ENCODE assay signal across 38 cellular contexts in genomic region chr15:65963358-65963757, GRCh38.
"Had no signal": no experiment of that assay in that cellular context is flagged by ENCODE, and none has a peak within 500 bp of the region (broad histone marks: within the 10 kb centered on the region; RNA-seq: fewer than 3 reads in every experiment).

No MANE protein-coding gene starts in this region.

- H3K4me1 Mint-ChIP-seq: activated B cell treated with CpG ODN at 0.5 μM for 24 hours; activated CD4-positive, alpha-beta memory T cell treated with anti-CD3 and anti-CD28 coated beads, Interleukin-2, amount 10 ng/mL, durations not matched to agents 7 days and 5 days; activated CD4-positive, alpha-beta T cell treated with anti-CD3 and anti-CD28 coated beads for 36 hours; activated CD4-positive, alpha-beta T cell treated with anti-CD3 and anti-CD28 coated beads, Interleukin-2, amount 10 ng/mL, durations not matched to agents 7 days and 5 days; activated CD8-positive, alpha-beta memory T cell treated with anti-CD3 and anti-CD28 coated beads, Interleukin-2, amount 10 ng/mL, durations not matched to agents 7 days and 5 days; activated naive CD4-positive, alpha-beta T cell treated with anti-CD3 and anti-CD28 coated beads, Interleukin-2, amount 10 ng/mL, durations not matched to agents 7 days and 5 days; activated naive CD4-positive, alpha-beta T cell treated with anti-CD3 and anti-CD28 coated beads, Interleukin-2, amount 50 U/mL, for 24 hours; activated naive CD8-positive, alpha-beta T cell treated with anti-CD3 and anti-CD28 coated beads, Interleukin-2, amount 10 ng/mL, durations not matched to agents 7 days and 5 days; activated naive CD8-positive, alpha-beta T cell treated with anti-CD3 and anti-CD28 coated beads, Interleukin-2, amount 50 U/mL, for 24 hours; central memory CD8-positive, alpha-beta T cell had no signal

- H3K27ac Mint-ChIP-seq: activated B cell treated with CpG ODN at 0.5 μM for 24 hours; activated CD4-positive, alpha-beta memory T cell treated with anti-CD3 and anti-CD28 coated beads, Interleukin-2, amount 10 ng/mL, durations not matched to agents 7 days and 5 days; activated CD4-positive, alpha-beta T cell treated with anti-CD3 and anti-CD28 coated beads for 36 hours; activated CD4-positive, alpha-beta T cell treated with anti-CD3 and anti-CD28 coated beads, Interleukin-2, amount 10 ng/mL, durations not matched to agents 7 days and 5 days; activated CD8-positive, alpha-beta memory T cell treated with anti-CD3 and anti-CD28 coated beads, Interleukin-2, amount 10 ng/mL, durations not matched to agents 7 days and 5 days; activated CD8-positive, alpha-beta T cell treated with anti-CD3 and anti-CD28 coated beads, Interleukin-2, amount 10 ng/mL, durations not matched to agents 7 days and 5 days; activated naive CD4-positive, alpha-beta T cell treated with anti-CD3 and anti-CD28 coated beads, Interleukin-2, amount 10 ng/mL, durations not matched to agents 7 days and 5 days; activated naive CD4-positive, alpha-beta T cell treated with anti-CD3 and anti-CD28 coated beads, Interleukin-2, amount 50 U/mL, for 24 hours; activated naive CD8-positive, alpha-beta T cell; activated naive CD8-positive, alpha-beta T cell treated with anti-CD3 and anti-CD28 coated beads, Interleukin-2, amount 10 ng/mL, durations not matched to agents 7 days and 5 days; activated naive CD8-positive, alpha-beta T cell treated with anti-CD3 and anti-CD28 coated beads, Interleukin-2, amount 50 U/mL, for 24 hours; activated T-cell treated with anti-CD3 and anti-CD28 coated beads, Interleukin-2, amount 50 U/mL, for 24 hours; activated T-helper 2 cell treated with anti-CD3 and anti-CD28 coated beads, Interferon-gamma antibody, Interleukin-2, Interleukin-4, amounts not matched to agents 10 μg/mL and 5 μg/mL and 100 μg/mL, durations not matched to agents 14 hours and 24 hours and 36 hours; brain; T-helper 1 cell treated with Interleukin-12 subunit alpha and Interleukin-12 subunit beta and Interleukin-4 antibody, amounts not matched to agents 30 μg/mL and 1 μg/mL, for 36 hours; T-helper 2 cell treated with Interferon-gamma antibody and Interleukin-4, amounts not matched to agents 5 μg/mL and 100 μg/mL, for 36 hours had no signal

- H3K27ac ChIP-seq: ascending aorta, cardiac muscle cell, VCaP had no signal

- FAIRE-seq: bronchial epithelial cell, TTC549 had no signal

- H3K4me3 Mint-ChIP-seq: activated B cell treated with CpG ODN at 0.5 μM for 24 hours; activated CD4-positive, alpha-beta memory T cell treated with anti-CD3 and anti-CD28 coated beads, Interleukin-2, amount 10 ng/mL, durations not matched to agents 7 days and 5 days; activated CD4-positive, alpha-beta T cell treated with anti-CD3 and anti-CD28 coated beads for 36 hours; activated CD4-positive, alpha-beta T cell treated with anti-CD3 and anti-CD28 coated beads, Interleukin-2, amount 10 ng/mL, durations not matched to agents 7 days and 5 days; activated CD8-positive, alpha-beta memory T cell treated with anti-CD3 and anti-CD28 coated beads, Interleukin-2, amount 10 ng/mL, durations not matched to agents 7 days and 5 days; activated CD8-positive, alpha-beta T cell treated with anti-CD3 and anti-CD28 coated beads, Interleukin-2, amount 10 ng/mL, durations not matched to agents 7 days and 5 days; activated naive CD4-positive, alpha-beta T cell treated with anti-CD3 and anti-CD28 coated beads, Interleukin-2, amount 10 ng/mL, durations not matched to agents 7 days and 5 days; activated naive CD4-positive, alpha-beta T cell treated with anti-CD3 and anti-CD28 coated beads, Interleukin-2, amount 50 U/mL, for 24 hours; activated naive CD8-positive, alpha-beta T cell; activated naive CD8-positive, alpha-beta T cell treated with anti-CD3 and anti-CD28 coated beads, Interleukin-2, amount 10 ng/mL, durations not matched to agents 7 days and 5 days; activated naive CD8-positive, alpha-beta T cell treated with anti-CD3 and anti-CD28 coated beads, Interleukin-2, amount 50 U/mL, for 24 hours; activated T-cell treated with anti-CD3 and anti-CD28 coated beads, Interleukin-2, amount 50 U/mL, for 24 hours; brain; central memory CD8-positive, alpha-beta T cell; T-helper 1 cell treated with Interleukin-12 subunit alpha and Interleukin-12 subunit beta and Interleukin-4 antibody, amounts not matched to agents 30 μg/mL and 1 μg/mL, for 36 hours; T-helper 2 cell treated with Interferon-gamma antibody and Interleukin-4, amounts not matched to agents 5 μg/mL and 100 μg/mL, for 36 hours had no signal

- DNase-seq: activated B cell treated with CpG ODN at 0.5 μM for 24 hours; activated CD4-positive, alpha-beta memory T cell treated with anti-CD3 and anti-CD28 coated beads, Interleukin-2, amount 10 ng/mL, durations not matched to agents 7 days and 5 days; activated CD4-positive, alpha-beta T cell treated with anti-CD3 and anti-CD28 coated beads for 1 hour; activated CD4-positive, alpha-beta T cell treated with anti-CD3 and anti-CD28 coated beads for 36 hours; activated CD4-positive, alpha-beta T cell treated with anti-CD3 and anti-CD28 coated beads for 48 hours; activated CD4-positive, alpha-beta T cell treated with anti-CD3 and anti-CD28 coated beads, Interleukin-2, amount 10 ng/mL, durations not matched to agents 7 days and 5 days; activated CD4-positive, alpha-beta T cell treated with anti-CD3 and anti-CD28 coated beads, Interleukin-2, amount 50 U/mL, for 48 hours; activated CD8-positive, alpha-beta memory T cell treated with anti-CD3 and anti-CD28 coated beads for 24 hours; activated CD8-positive, alpha-beta memory T cell treated with anti-CD3 and anti-CD28 coated beads, Interleukin-2, amount 10 ng/mL, durations not matched to agents 7 days and 5 days; activated CD8-positive, alpha-beta memory T cell treated with anti-CD3 and anti-CD28 coated beads, Interleukin-2, amount 50 U/mL, for 48 hours; activated CD8-positive, alpha-beta T cell treated with anti-CD3 and anti-CD28 coated beads, Interleukin-2, amount 10 ng/mL, durations not matched to agents 7 days and 5 days; activated effector memory CD4-positive, alpha-beta T cell treated with Interleukin-2 at 50 U/mL for 16 hours; activated gamma-delta T cell; activated naive CD4-positive, alpha-beta T cell treated with anti-CD3 and anti-CD28 coated beads, Interleukin-2, amount 10 ng/mL, durations not matched to agents 7 days and 5 days; activated naive CD4-positive, alpha-beta T cell treated with Interleukin-2 at 50 U/mL for 16 hours; activated naive CD8-positive, alpha-beta T cell treated with anti-CD3 and anti-CD28 coated beads, Interleukin-2, amount 10 ng/mL, durations not matched to agents 7 days and 5 days; activated naive CD8-positive, alpha-beta T cell treated with anti-CD3 and anti-CD28 coated beads, Interleukin-2, amount 50 U/mL, for 24 hours; activated T-cell treated with anti-CD3 and anti-CD28 coated beads, Interleukin-2, amount 50 U/mL, for 24 hours; activated T-cell treated with anti-CD3 and anti-CD28 coated beads, Interleukin-2, amount 50 U/mL, for 48 hours; amygdala; anterior cingulate cortex; caudate nucleus; cerebellar nuclear complex; T-helper 2 cell; T-helper 9 cell had no signal

- H3K9me3 Mint-ChIP-seq: activated B cell treated with CpG ODN at 0.5 μM for 24 hours; activated CD4-positive, alpha-beta memory T cell treated with anti-CD3 and anti-CD28 coated beads, Interleukin-2, amount 10 ng/mL, durations not matched to agents 7 days and 5 days; activated CD4-positive, alpha-beta T cell treated with anti-CD3 and anti-CD28 coated beads, Interleukin-2, amount 10 ng/mL, durations not matched to agents 7 days and 5 days; activated naive CD4-positive, alpha-beta T cell treated with anti-CD3 and anti-CD28 coated beads, Interleukin-2, amount 10 ng/mL, durations not matched to agents 7 days and 5 days; activated naive CD4-positive, alpha-beta T cell treated with anti-CD3 and anti-CD28 coated beads, Interleukin-2, amount 50 U/mL, for 24 hours; activated naive CD8-positive, alpha-beta T cell treated with anti-CD3 and anti-CD28 coated beads, Interleukin-2, amount 10 ng/mL, durations not matched to agents 7 days and 5 days; activated naive CD8-positive, alpha-beta T cell treated with anti-CD3 and anti-CD28 coated beads, Interleukin-2, amount 50 U/mL, for 24 hours; activated T-cell treated with anti-CD3 and anti-CD28 coated beads, Interleukin-2, amount 50 U/mL, for 24 hours; activated T-helper 2 cell treated with anti-CD3 and anti-CD28 coated beads, Interferon-gamma antibody, Interleukin-2, Interleukin-4, amounts not matched to agents 10 μg/mL and 5 μg/mL and 100 μg/mL, durations not matched to agents 14 hours and 24 hours and 36 hours; central memory CD8-positive, alpha-beta T cell; T-helper 1 cell treated with Interleukin-12 subunit alpha and Interleukin-12 subunit beta and Interleukin-4 antibody, amounts not matched to agents 30 μg/mL and 1 μg/mL, for 36 hours; T-helper 2 cell treated with Interferon-gamma antibody and Interleukin-4, amounts not matched to agents 5 μg/mL and 100 μg/mL, for 36 hours had no signal

- H3K9me3 ChIP-seq: ascending aorta had no signal

- ATAC-seq: activated CD4-positive, alpha-beta T cell treated with anti-CD3 and anti-CD28 coated beads for 36 hours; activated CD4-positive, CD25-positive, alpha-beta regulatory T cell treated with anti-CD3 and anti-CD28 coated beads, Interleukin-2, amount 50 U/mL, for 24 hours; activated CD8-positive, alpha-beta memory T cell treated with anti-CD3 and anti-CD28 coated beads, Interleukin-2, amount 10 ng/mL, durations not matched to agents 7 days and 5 days; activated CD8-positive, alpha-beta T cell treated with anti-CD3 and anti-CD28 coated beads, Interleukin-2, amount 10 ng/mL, durations not matched to agents 7 days and 5 days; activated naive CD8-positive, alpha-beta T cell treated with anti-CD3 and anti-CD28 coated beads, Interleukin-2, amount 50 U/mL, for 24 hours had no signal

- H3K27me3 ChIP-seq: ascending aorta had no signal

- H3K4me1 ChIP-seq: ascending aorta had no signal

- H3K36me3 ChIP-seq: ascending aorta, cardiac muscle cell had no signal

- H3K36me3 Mint-ChIP-seq: activated CD8-positive, alpha-beta memory T cell treated with anti-CD3 and anti-CD28 coated beads, Interleukin-2, amount 10 ng/mL, durations not matched to agents 7 days and 5 days; activated naive CD4-positive, alpha-beta T cell treated with anti-CD3 and anti-CD28 coated beads, Interleukin-2, amount 10 ng/mL, durations not matched to agents 7 days and 5 days; activated naive CD4-positive, alpha-beta T cell treated with anti-CD3 and anti-CD28 coated beads, Interleukin-2, amount 50 U/mL, for 24 hours; activated naive CD8-positive, alpha-beta T cell; activated naive CD8-positive, alpha-beta T cell treated with anti-CD3 and anti-CD28 coated beads, Interleukin-2, amount 10 ng/mL, durations not matched to agents 7 days and 5 days; brain had no signal

- H3K4me3 ChIP-seq: ascending aorta, cardiac muscle cell had no signal
